In the genomic region with DNA sequence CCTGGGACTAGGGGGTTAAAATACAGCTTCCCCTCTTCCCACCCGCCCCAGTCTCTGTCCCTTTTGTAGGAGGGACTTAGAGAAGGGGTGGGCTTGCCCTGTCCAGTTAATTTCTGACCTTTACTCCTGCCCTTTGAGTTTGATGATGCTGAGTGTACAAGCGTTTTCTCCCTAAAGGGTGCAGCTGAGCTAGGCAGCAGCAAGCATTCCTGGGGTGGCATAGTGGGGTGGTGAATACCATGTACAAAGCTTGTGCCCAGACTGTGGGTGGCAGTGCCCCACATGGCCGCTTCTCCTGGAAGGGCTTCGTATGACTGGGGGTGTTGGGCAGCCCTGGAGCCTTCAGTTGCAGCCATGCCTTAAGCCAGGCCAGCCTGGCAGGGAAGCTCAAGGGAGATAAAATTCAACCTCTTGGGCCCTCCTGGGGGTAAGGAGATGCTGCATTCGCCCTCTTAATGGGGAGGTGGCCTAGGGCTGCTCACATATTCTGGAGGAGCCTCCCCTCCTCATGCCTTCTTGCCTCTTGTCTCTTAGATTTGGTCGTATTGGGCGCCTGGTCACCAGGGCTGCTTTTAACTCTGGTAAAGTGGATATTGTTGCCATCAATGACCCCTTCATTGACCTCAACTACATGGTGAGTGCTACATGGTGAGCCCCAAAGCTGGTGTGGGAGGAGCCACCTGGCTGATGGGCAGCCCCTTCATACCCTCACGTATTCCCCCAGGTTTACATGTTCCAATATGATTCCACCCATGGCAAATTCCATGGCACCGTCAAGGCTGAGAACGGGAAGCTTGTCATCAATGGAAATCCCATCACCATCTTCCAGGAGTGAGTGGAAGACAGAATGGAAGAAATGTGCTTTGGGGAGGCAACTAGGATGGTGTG, we compare ENCODE assay signal across 8 cellular contexts. TPM values are rescaled to one million over a fixed set of nuclear protein-coding genes. Genes with fewer than 3 reads are reported as not detected.
DNase-seq lines count a peak whose midpoint lies in the region; ATAC-seq, FAIRE-seq and TF ChIP-seq lines count a peak whose summit lies in the region.

No MANE protein-coding gene starts in this region.

- intact Hi-C loops in vagina (cut with DNase I), result loop anchor here (5.0 kb wide), 1 partner anchor 114 kb away; no protein-coding TSS in a partner anchor

- 60 to 66% methylated on average over 10 of the region's 10 CpGs for WGBS in lung, 2 donors

- H3K27me3 Mint-ChIP-seq in astrocyte (ENCODE audit: low read depth, unreplicated experiment), result no peaks in the 10 kb centered on the region

- H3K36me3 Mint-ChIP-seq in astrocyte (ENCODE audit: low read depth, unreplicated experiment), result peaks cover 25% of the 10 kb centered on the region

- H3K36me3 ChIP-seq in astrocyte (ENCODE audit: insufficient read depth, low read length) (peaks cover 30% of the 10 kb centered on the region), lung (ENCODE audit: control insufficient read depth in 2 of 2, insufficient read depth in 2 of 2, low read length in 2 of 2) (peaks cover 0 to 28% of the 10 kb centered on the region in 2 donors), vagina (peaks cover 0 to 35% of the 10 kb centered on the region in 2 donors)

- H3K27ac ChIP-seq in astrocyte (ENCODE audit: low read depth, low read length), result peak overlapping the region; percentile 94
- peak overlapping the region; percentile 97 to 98 for H3K27ac ChIP-seq in lung (ENCODE audit: low read depth in 1 of 2, low read length in 1 of 2)
- peak overlapping the region; percentile 87 for H3K27ac ChIP-seq in vagina

- H3K4me1 Mint-ChIP-seq in astrocyte (ENCODE audit: low read depth, unreplicated experiment), result peaks cover 34% of the 10 kb centered on the region

- H2AFZ ChIP-seq in astrocyte (ENCODE audit: low read depth, low read length), result no peak overlapping the region

- H3K27ac Mint-ChIP-seq in astrocyte (ENCODE audit: unreplicated experiment), result peak overlapping the region; percentile 85

- peak overlapping the region; percentile 89 for H3K4me3 Mint-ChIP-seq in astrocyte (ENCODE audit: unreplicated experiment)

- no peak for ATAC-seq in lung (ENCODE audit: insufficient read depth, low FRiP score)

- H3K27me3 ChIP-seq in astrocyte (ENCODE audit: insufficient read depth, low read length) (no peaks in the 10 kb centered on the region), lung (ENCODE audit: control insufficient read depth, insufficient read depth) (no peaks in the 10 kb centered on the region), vagina (no peaks in the 10 kb centered on the region)

- TF ChIP-seq POLR2A in vagina (IDR thresholded peaks at IDR 0.05), result no peak

- FAIRE-seq in astrocyte (lab: Jason Lieb, UNC) (no peak), GM19239 (lab: Jason Lieb, UNC) (no peak)

- no peak for TF ChIP-seq CTCF in astrocyte (IDR thresholded peaks at IDR 0.05; ENCODE audit: insufficient read depth, low read depth, low read length)
- TF ChIP-seq CTCF in lung (IDR thresholded peaks at IDR 0.05; ENCODE audit: control extremely low read depth, extremely low read depth), result no peak
- no peak for TF ChIP-seq CTCF in vagina (IDR thresholded peaks at IDR 0.05)
- TF ChIP-seq CTCF in GM20000 (IDR thresholded peaks at IDR 0.05; ENCODE audit: extremely low read depth, missing control alignments), result no peak

- H3K9me3 Mint-ChIP-seq in astrocyte (ENCODE audit: unreplicated experiment), result no peaks in the 10 kb centered on the region

- H3K9me3 ChIP-seq in astrocyte (ENCODE audit: insufficient read depth, low read depth, low read length), result no peaks in the 10 kb centered on the region
- no peaks in the 10 kb centered on the region for H3K9me3 ChIP-seq in lung (ENCODE audit: control insufficient read depth in 2 of 2, insufficient read depth in 1 of 2, low read length in 1 of 2)
- no peaks in the 10 kb centered on the region for H3K9me3 ChIP-seq in vagina

- H3K4me3 ChIP-seq in astrocyte (ENCODE audit: insufficient read depth, low read depth, low read length) (peak overlapping the region; percentile 95), lung (peak overlapping the region; percentile 91), vagina (peak overlapping the region; percentile 65 to 96)

- H3K79me2 ChIP-seq in astrocyte (ENCODE audit: insufficient read depth, low read length), result peaks cover 36% of the 10 kb centered on the region

- H3K4me2 ChIP-seq in astrocyte (ENCODE audit: low read length), result peak overlapping the region; percentile 99

- DNase-seq in stimulated activated CD4-positive, alpha-beta T cell treated with anti-CD3 and anti-CD28 coated beads, Interleukin-1b, Interleukin-23, amount 100 ng/mL, for 48 hours, result peak; percentile 20
- no peak for DNase-seq in stimulated activated CD4-positive, alpha-beta T cell treated with anti-CD3 and anti-CD28 coated beads, Interleukin-4, amount 100 ng/mL, for 4 hours
- DNase-seq in astrocyte (ENCODE audit: low read depth) (no peak), lung (ENCODE audit: low spot score) (no peak), vagina (ENCODE audit: extremely low spot score in 2 of 2) (no peak), SHP77 (lab: John Stamatoyannopoulos, UW) (no peak), GM19239 (ENCODE audit: insufficient read length, low spot score) (no peak), GM20000 (ENCODE audit: low spot score) (no peak)

- H3K4me1 ChIP-seq in astrocyte (ENCODE audit: insufficient read depth, low read length), result peaks cover 54% of the 10 kb centered on the region
- H3K4me1 ChIP-seq in lung (ENCODE audit: control insufficient read depth in 2 of 2, insufficient read depth in 2 of 2, low read length in 2 of 2), result peaks cover 0 to 29% of the 10 kb centered on the region in 2 donors
- H3K4me1 ChIP-seq in vagina, result peaks cover 68% of the 10 kb centered on the region

- peak overlapping the region; percentile 98 for H3K9ac ChIP-seq in astrocyte (ENCODE audit: low read length)

- peaks cover 58% of the 10 kb centered on the region for H4K20me1 ChIP-seq in astrocyte (ENCODE audit: insufficient read depth, low read length)

RNA-seq across cellular contexts. Expression of a gene that starts 1.9 kb away (rescaled TPM):
- total RNA-seq in astrocyte (5,151 and 5,167 TPM in 2 replicates), lung (1,000 to 10,000 TPM in 1 of 2 donors, 100 to 1,000 TPM in 1; 843 to 1,983 TPM), vagina (2,297 TPM)
- polyA plus RNA-seq in lung, result 1,000 to 10,000 TPM; 1,405 to 3,540 TPM

RNA-seq across cellular contexts. Expression of a gene that starts 19.6 kb away (rescaled TPM):
- 18.8 and 20.8 TPM in 2 replicates for total RNA-seq in astrocyte
- 10 to 100 TPM; 10.0 to 25.1 TPM for total RNA-seq in lung
- 10 to 100 TPM; 24.4 to 26.7 TPM for polyA plus RNA-seq in lung
- 21.1 TPM for total RNA-seq in vagina

RNA-seq across cellular contexts. Expression of a gene that starts 31.9 kb away (rescaled TPM):
- total RNA-seq in astrocyte, result 53.1 and 66.8 TPM in 2 replicates
- total RNA-seq in lung, result 10 to 100 TPM in 1 of 2 donors, 1 to 10 TPM in 1; 7.9 to 36.0 TPM
- polyA plus RNA-seq in lung, result 10 to 100 TPM; 30.7 to 37.6 TPM
- 43.0 TPM for total RNA-seq in vagina

RNA-seq across cellular contexts. Expression of a gene that starts 42.3 kb away (rescaled TPM):
- 18.6 and 21.1 TPM in 2 replicates for total RNA-seq in astrocyte
- total RNA-seq in lung, result 10 to 100 TPM; 19.8 to 30.7 TPM
- 10 to 100 TPM in 1 of 2 donors, 1 to 10 TPM in 1; 5.8 to 11.8 TPM for polyA plus RNA-seq in lung
- 25.5 TPM for total RNA-seq in vagina

RNA-seq across cellular contexts. Expression of a gene that starts 43.1 kb away (rescaled TPM):
- total RNA-seq in astrocyte (192 and 202 TPM in 2 replicates), lung (100 to 1,000 TPM in 1 of 2 donors, 10 to 100 TPM in 1; 34.5 to 123 TPM), vagina (23.1 TPM)
- 100 to 1,000 TPM in 1 of 2 donors, 10 to 100 TPM in 1; 80.4 to 103 TPM for polyA plus RNA-seq in lung
